13 cellular contexts compared by ENCODE assay signal in the genomic region with DNA sequence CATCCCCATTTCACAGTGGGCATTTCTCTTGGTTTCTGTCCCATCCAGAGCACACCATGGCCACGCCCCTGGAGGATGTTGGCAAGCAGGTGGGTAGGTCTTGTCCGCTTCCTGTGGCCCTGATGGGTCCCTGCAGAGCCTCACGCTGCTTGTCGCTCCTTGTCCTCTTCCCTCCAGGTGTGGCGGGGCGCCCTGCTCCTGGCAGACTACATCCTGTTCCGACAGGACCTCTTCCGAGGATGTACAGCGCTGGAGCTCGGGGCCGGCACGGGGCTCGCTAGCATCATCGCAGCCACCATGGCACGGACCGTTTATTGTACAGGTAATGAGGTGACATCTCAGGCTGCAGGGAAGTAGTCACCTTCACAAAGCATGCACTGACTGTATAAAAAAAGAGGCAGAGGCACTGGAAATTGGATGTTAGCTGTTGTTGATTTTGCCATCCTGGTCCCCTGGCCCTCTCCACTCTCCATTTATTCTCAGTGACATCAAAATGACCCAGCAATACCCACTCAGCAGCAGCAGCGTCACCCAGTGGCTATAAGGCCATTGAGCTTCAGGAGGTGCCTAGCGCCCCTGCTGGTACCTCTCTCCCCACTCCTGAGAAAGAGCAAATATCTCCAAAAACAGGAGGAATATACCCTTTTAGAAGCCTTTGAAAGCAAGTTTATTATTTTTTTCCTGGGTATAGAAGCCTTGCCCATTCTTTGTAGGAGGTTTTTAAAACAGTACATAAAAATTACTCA. TPM values are rescaled to one million over a fixed set of nuclear protein-coding genes. Genes with fewer than 3 reads are reported as not detected.
DNase-seq lines count a peak whose midpoint lies in the region; ATAC-seq and TF ChIP-seq lines count a peak whose summit lies in the region.
"Had no signal": no experiment of that assay in that cellular context is flagged by ENCODE, and none has a peak within 500 bp of the region (broad histone marks: within the 10 kb centered on the region; RNA-seq: fewer than 3 reads in every experiment).

No MANE protein-coding gene starts in this region.

- TF ChIP-seq EP300 in tibial nerve (IDR thresholded peaks at IDR 0.05) = no peak

- WGBS in tibial nerve, 2 donors = 82 to 83% methylated on average over 17 to 18 of the region's 18 CpGs
- WGBS in esophagus squamous epithelium, 2 donors = 82 to 91% methylated on average over 12 to 16 of the region's 18 CpGs

- no peaks in the 10 kb centered on the region for H3K27me3 Mint-ChIP-seq in activated CD4-positive, alpha-beta T cell treated with anti-CD3 and anti-CD28 coated beads, Interleukin-2, amount 10 ng/mL, durations not matched to agents 7 days and 5 days
- H3K27me3 Mint-ChIP-seq: activated CD4-positive, alpha-beta T cell treated with anti-CD3 and anti-CD28 coated beads, Interleukin-2, amount 10 ng/mL, durations not matched to agents 24 days and 14 days had no signal

- H3K27ac ChIP-seq in RWPE2 (ENCODE audit: poor library complexity, severe bottlenecking) (no peak overlapping the region), tibial nerve (no peak overlapping the region), esophagus squamous epithelium (no peak overlapping the region)
- H3K27ac ChIP-seq: BLaER1 treated with 17β-estradiol and CSF1 and Interleukin-3, amounts not matched to agents 10 nM and 100 nM had no signal

- ATAC-seq in RWPE2 (ENCODE audit: low read depth) = peak; percentile 48; the same call in 1 of the 3 replicates
- ATAC-seq: left lung had no signal

- POLR2A ChIA-PET in activated CD4-positive, alpha-beta T cell treated with anti-CD3 and anti-CD28 coated beads, Interleukin-2, amount 10 ng/mL, durations not matched to agents 7 days and 5 days (lab: Charles Lee) = no interaction called here

- no peak overlapping the region for H3K4me3 Mint-ChIP-seq in activated CD4-positive, alpha-beta T cell treated with anti-CD3 and anti-CD28 coated beads, Interleukin-2, amount 10 ng/mL, durations not matched to agents 7 days and 5 days
- H3K4me3 Mint-ChIP-seq: activated CD4-positive, alpha-beta T cell treated with anti-CD3 and anti-CD28 coated beads, Interleukin-2, amount 10 ng/mL, durations not matched to agents 24 days and 14 days had no signal

- H3K36me3 ChIP-seq in RWPE2 (ENCODE audit: low read depth) = peaks cover 87% of the 10 kb centered on the region
- H3K36me3 ChIP-seq in tibial nerve = peaks cover 10 to 96% (median 27%) of the 10 kb centered on the region in 3 donors
- H3K36me3 ChIP-seq in esophagus squamous epithelium = peaks cover 22 to 100% (median 44%) of the 10 kb centered on the region in 3 donors

- H3K27me3 ChIP-seq in RWPE2 (ENCODE audit: insufficient read depth, poor library complexity, severe bottlenecking) = no peaks in the 10 kb centered on the region
- no peaks in the 10 kb centered on the region for H3K27me3 ChIP-seq in tibial nerve
- H3K27me3 ChIP-seq in esophagus squamous epithelium = no peaks in the 10 kb centered on the region
- H3K27me3 ChIP-seq: BLaER1 treated with 17β-estradiol and CSF1 and Interleukin-3, amounts not matched to agents 10 nM and 100 nM; left lung had no signal

- H3K27ac Mint-ChIP-seq in activated CD4-positive, alpha-beta T cell treated with anti-CD3 and anti-CD28 coated beads, Interleukin-2, amount 10 ng/mL, durations not matched to agents 7 days and 5 days = peak overlapping the region; percentile 25
- H3K27ac Mint-ChIP-seq: activated CD4-positive, alpha-beta T cell treated with anti-CD3 and anti-CD28 coated beads, Interleukin-2, amount 10 ng/mL, durations not matched to agents 24 days and 14 days had no signal

- peak; percentile 68 for TF ChIP-seq CTCF in RWPE2 (IDR thresholded peaks at IDR 0.05; ENCODE audit: poor library complexity, severe bottlenecking)
- peak; percentile 92 for TF ChIP-seq CTCF in fibroblast of pulmonary artery (IDR thresholded peaks at IDR 0.05; ENCODE audit: low read length, missing control alignments)
- peak in 3 of 5 experiments; percentile 19 to 27 (median 21) for TF ChIP-seq CTCF in tibial nerve (IDR thresholded peaks at IDR 0.05)
- TF ChIP-seq CTCF in esophagus squamous epithelium (IDR thresholded peaks at IDR 0.05) = peak in 1 of 6 experiments; percentile 32

- no peaks in the 10 kb centered on the region for H3K4me1 Mint-ChIP-seq in activated CD4-positive, alpha-beta T cell treated with anti-CD3 and anti-CD28 coated beads, Interleukin-2, amount 10 ng/mL, durations not matched to agents 7 days and 5 days
- H3K4me1 Mint-ChIP-seq: activated CD4-positive, alpha-beta T cell treated with anti-CD3 and anti-CD28 coated beads, Interleukin-2, amount 10 ng/mL, durations not matched to agents 24 days and 14 days had no signal

- intact Hi-C loops in esophagus squamous epithelium (cut with DNase I) = no loop called here

- H3K9me3 ChIP-seq in RWPE2 (ENCODE audit: severe bottlenecking) (no peaks in the 10 kb centered on the region), tibial nerve (no peaks in the 10 kb centered on the region), esophagus squamous epithelium (no peaks in the 10 kb centered on the region)
- H3K9me3 ChIP-seq: BLaER1 treated with 17β-estradiol and CSF1 and Interleukin-3, amounts not matched to agents 10 nM and 100 nM; left lung had no signal

- H3K36me3 Mint-ChIP-seq in activated CD4-positive, alpha-beta T cell treated with anti-CD3 and anti-CD28 coated beads, Interleukin-2, amount 10 ng/mL, durations not matched to agents 7 days and 5 days (ENCODE audit: low read depth) = peaks cover 29% of the 10 kb centered on the region

- H3K4me3 ChIP-seq in RWPE2 (ENCODE audit: severe bottlenecking) (no peak overlapping the region), fibroblast of pulmonary artery (replicated peaks; ENCODE audit: low read depth, low read length) (no peak overlapping the region), tibial nerve (no peak overlapping the region), esophagus squamous epithelium (no peak overlapping the region)
- H3K4me3 ChIP-seq: BLaER1 treated with 17β-estradiol and CSF1 and Interleukin-3, amounts not matched to agents 10 nM and 100 nM; left lung had no signal

- H3K4me1 ChIP-seq in RWPE2 (ENCODE audit: insufficient read depth, poor library complexity, severe bottlenecking) (no peaks in the 10 kb centered on the region), tibial nerve (peaks cover 0 to 10% (median 0%) of the 10 kb centered on the region in 4 donors), esophagus squamous epithelium (no peaks in the 10 kb centered on the region)

- CTCF ChIA-PET in activated CD4-positive, alpha-beta T cell treated with anti-CD3 and anti-CD28 coated beads, Interleukin-2, amount 10 ng/mL, durations not matched to agents 7 days and 5 days (lab: Charles Lee) = interaction anchor here (0.7 to 1.0 kb wide), 3 partner anchors 14 to 239 kb away, joined by 3 to 4 read pairs (median 3); no protein-coding TSS in a partner anchor

- no peak for DNase-seq in activated CD4-positive, alpha-beta T cell treated with anti-CD3 and anti-CD28 coated beads, Interleukin-2, amount 10 ng/mL, durations not matched to agents 7 days and 5 days
- no peak for DNase-seq in activated CD4-positive, alpha-beta T cell treated with anti-CD3 and anti-CD28 coated beads for 48 hours
- DNase-seq in RWPE2 (ENCODE audit: low spot score) (no peak), fibroblast of pulmonary artery (ENCODE audit: low read depth) (peak; percentile 57), tibial nerve (ENCODE audit: low spot score in 2 of 2) (no peak), NCI-H1417 treated with DMSO at 0.1 percent for 48 hours (lab: John Stamatoyannopoulos, UW) (no peak), esophagus squamous epithelium (lab: John Stamatoyannopoulos, UW) (no peak)
- no peak for DNase-seq in activated T-cell treated with anti-CD3 and anti-CD28 coated beads, Interleukin-2, amount 50 U/mL, for 1 hour
- DNase-seq: activated CD4-positive, alpha-beta T cell treated with anti-CD3 and anti-CD28 coated beads, Interleukin-2, amount 10 ng/mL, durations not matched to agents 24 days and 14 days; cerebellar nuclear complex; left lung; stimulated activated CD4-positive, alpha-beta T cell treated with anti-CD3 and anti-CD28 coated beads, Interleukin-1b, Interleukin-23, amount 100 ng/mL, for 48 hours had no signal

- TF ChIP-seq POLR2A in tibial nerve (IDR thresholded peaks at IDR 0.05) (no peak), esophagus squamous epithelium (IDR thresholded peaks at IDR 0.05) (no peak)

- H3K9me3 Mint-ChIP-seq in activated CD4-positive, alpha-beta T cell treated with anti-CD3 and anti-CD28 coated beads, Interleukin-2, amount 10 ng/mL, durations not matched to agents 7 days and 5 days = no peaks in the 10 kb centered on the region
- H3K9me3 Mint-ChIP-seq: activated CD4-positive, alpha-beta T cell treated with anti-CD3 and anti-CD28 coated beads, Interleukin-2, amount 10 ng/mL, durations not matched to agents 24 days and 14 days had no signal

RNA-seq across cellular contexts. Expression of gene METTL22, which starts 13.7 kb away (rescaled TPM):
- 10 to 100 TPM; 28.7 to 30.2 TPM for total RNA-seq in activated CD4-positive, alpha-beta T cell treated with anti-CD3 and anti-CD28 coated beads, Interleukin-2, amount 10 ng/mL, durations not matched to agents 7 days and 5 days
- total RNA-seq in tibial nerve (10 to 100 TPM; 34.3 to 69.5 (median 46.6) TPM), esophagus squamous epithelium (10 to 100 TPM in 3 of 4 donors, 1 to 10 TPM in 1; 4.9 to 28.4 (median 13.0) TPM)

RNA-seq across cellular contexts. Expression of gene ABAT, which starts 39.3 kb away (rescaled TPM):
- 1 to 10 TPM; 5.4 to 5.6 TPM for total RNA-seq in activated CD4-positive, alpha-beta T cell treated with anti-CD3 and anti-CD28 coated beads, Interleukin-2, amount 10 ng/mL, durations not matched to agents 7 days and 5 days
- total RNA-seq in tibial nerve (10 to 100 TPM in 3 of 4 donors, 1 to 10 TPM in 1; 9.6 to 24.0 (median 21.3) TPM), esophagus squamous epithelium (10 to 100 TPM in 2 of 4 donors, 1 to 10 TPM in 2; 2.9 to 14.5 (median 9.1) TPM)

RNA-seq across cellular contexts. Expression of gene TMEM114, which starts 44.9 kb away (rescaled TPM):
- not detected for total RNA-seq in activated CD4-positive, alpha-beta T cell treated with anti-CD3 and anti-CD28 coated beads, Interleukin-2, amount 10 ng/mL, durations not matched to agents 7 days and 5 days
- total RNA-seq in tibial nerve = not detected
- not detected for total RNA-seq in esophagus squamous epithelium
- total RNA-seq: activated CD4-positive, alpha-beta T cell treated with anti-CD3 and anti-CD28 coated beads, Interleukin-2, amount 10 ng/mL, durations not matched to agents 24 days and 14 days; left lung had no signal
